In the genomic region with DNA sequence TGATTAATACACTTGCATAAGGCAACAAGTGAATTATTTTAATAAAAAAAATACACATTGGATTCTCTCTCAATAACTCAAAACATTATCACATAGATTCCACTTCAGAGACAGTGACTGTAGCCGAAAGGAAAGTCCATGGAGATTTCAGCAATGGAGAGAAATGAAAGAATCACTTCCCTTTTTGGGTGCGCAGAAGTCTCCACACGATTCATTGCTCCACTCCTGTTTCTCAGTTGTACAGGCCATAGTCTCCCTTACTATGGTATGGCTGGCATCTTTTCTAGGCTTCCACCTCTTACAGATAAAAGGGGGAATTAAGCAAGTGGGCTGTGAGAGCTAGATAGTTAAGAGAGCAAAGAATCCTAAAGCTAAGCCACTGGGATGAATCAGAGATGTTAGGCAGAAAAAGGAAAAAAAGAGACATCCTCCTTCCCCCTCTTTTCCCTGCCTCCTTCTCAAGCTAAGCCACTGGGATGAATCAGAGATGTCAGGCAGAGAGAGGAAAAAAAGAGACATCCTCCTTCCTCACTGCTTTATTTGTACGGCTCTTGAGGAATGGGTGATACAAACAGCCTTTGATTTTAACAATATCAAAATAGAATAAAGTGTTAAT, we compare ENCODE assay signal across 15 cellular contexts. TPM values are rescaled to one million over a fixed set of nuclear protein-coding genes. Genes with fewer than 3 reads are reported as not detected.
DNase-seq lines count a peak whose midpoint lies in the region; ATAC-seq and TF ChIP-seq lines count a peak whose summit lies in the region.
"Had no signal": no experiment of that assay in that cellular context is flagged by ENCODE, and none has a peak within 500 bp of the region (broad histone marks: within the 10 kb centered on the region; RNA-seq: fewer than 3 reads in every experiment).

No MANE protein-coding gene starts in this region.

- TF ChIP-seq CTCF in hepatocyte (IDR thresholded peaks at IDR 0.05; ENCODE audit: poor library complexity): no peak
- TF ChIP-seq CTCF in type B pancreatic cell (conservative IDR thresholded peaks at IDR 0.05): no peak

- no peaks in the 10 kb centered on the region for H3K4me1 Mint-ChIP-seq in type B pancreatic cell (ENCODE audit: unreplicated experiment)

- H3K4me3 ChIP-seq in hepatocyte: no peak overlapping the region
- H3K4me3 ChIP-seq: SJCRH30, stomach had no signal

- H4K20me1 ChIP-seq in hepatocyte (ENCODE audit: insufficient read depth, poor library complexity, severe bottlenecking): no peaks in the 10 kb centered on the region

- no peaks in the 10 kb centered on the region for H3K9me2 ChIP-seq in hepatocyte (replicated peaks; ENCODE audit: insufficient read depth)

- no peak overlapping the region for H2AFZ ChIP-seq in hepatocyte

- peaks cover 7% of the 10 kb centered on the region for H3K27me3 Mint-ChIP-seq in type B pancreatic cell

- 80% methylated on average over 4 of the region's 4 CpGs for WGBS in hepatocyte (ENCODE audit: low lambda C conversion rate, missing lambda C conversion rate)

- H3K36me3 Mint-ChIP-seq in type B pancreatic cell: no peaks in the 10 kb centered on the region

- no peaks in the 10 kb centered on the region for H3K9me3 ChIP-seq in hepatocyte (ENCODE audit: low read depth)
- H3K9me3 ChIP-seq: SJCRH30, stomach had no signal

- no peak overlapping the region for H3K4me3 Mint-ChIP-seq in type B pancreatic cell
- H3K4me3 Mint-ChIP-seq: activated CD8-positive, alpha-beta T cell treated with anti-CD3 and anti-CD28 coated beads, Interleukin-2, amount 10 ng/mL, durations not matched to agents 7 days and 5 days had no signal

- no peak overlapping the region for H3K27ac ChIP-seq in hepatocyte
- H3K27ac ChIP-seq: SJCRH30, stomach had no signal

- no peaks in the 10 kb centered on the region for H3K36me3 ChIP-seq in hepatocyte (replicated peaks; ENCODE audit: insufficient read depth, low read depth)
- H3K36me3 ChIP-seq: SJCRH30, stomach had no signal

- no peaks in the 10 kb centered on the region for H3K27me3 ChIP-seq in hepatocyte
- H3K27me3 ChIP-seq: SJCRH30, stomach had no signal

- no peaks in the 10 kb centered on the region for H3K4me1 ChIP-seq in hepatocyte (ENCODE audit: insufficient read depth)
- H3K4me1 ChIP-seq: stomach had no signal

- H3K27ac Mint-ChIP-seq in type B pancreatic cell: no peak overlapping the region
- H3K27ac Mint-ChIP-seq: activated CD8-positive, alpha-beta T cell treated with anti-CD3 and anti-CD28 coated beads, Interleukin-2, amount 10 ng/mL, durations not matched to agents 7 days and 5 days had no signal

- no peaks in the 10 kb centered on the region for H3K9me3 Mint-ChIP-seq in type B pancreatic cell

- no peaks in the 10 kb centered on the region for H3K79me2 ChIP-seq in hepatocyte

- DNase-seq in AG08395 (ENCODE audit: low spot score): peak; percentile 52
- DNase-seq in HCEC 1CT: peak; percentile 35
- peak; percentile 23 for DNase-seq in RPMI8226
- peak; percentile 22 for DNase-seq in hepatocyte (ENCODE audit: low spot score)
- DNase-seq in activated CD4-positive, CD25-positive, alpha-beta regulatory T cell treated with anti-CD3 and anti-CD28 coated beads, Interleukin-2, amount 50 U/mL, for 72 hours: no peak
- no peak for DNase-seq in type B pancreatic cell (ENCODE audit: extremely low spot score, unreplicated experiment)
- DNase-seq: activated CD8-positive, alpha-beta T cell treated with anti-CD3 and anti-CD28 coated beads, Interleukin-2, amount 10 ng/mL, durations not matched to agents 7 days and 5 days; aorta; NCI-H2029 treated with DMSO at 0.1 percent for 48 hours; NCI-H774; SJCRH30; stomach had no signal

- no peak overlapping the region for H3K4me2 ChIP-seq in hepatocyte

- ATAC-seq in GM18519 (IDR thresholded peaks at IDR 0.05; ENCODE audit: low FRiP score, unreplicated experiment) (no peak), HG03565 (IDR thresholded peaks at IDR 0.05; ENCODE audit: unreplicated experiment) (no peak)
- ATAC-seq: activated CD8-positive, alpha-beta T cell treated with anti-CD3 and anti-CD28 coated beads, Interleukin-2, amount 10 ng/mL, durations not matched to agents 7 days and 5 days; HCT116 had no signal

RNA-seq across cellular contexts. Expression of a gene that starts 16.3 kb away (rescaled TPM):
- total RNA-seq in hepatocyte (1.5 and 2.0 TPM in 2 replicates), type B pancreatic cell (ENCODE audit: low replicate concordance) (1.7 and 6.3 TPM in 2 replicates)
- 0.77 and 0.88 TPM in 2 replicates for polyA plus RNA-seq in hepatocyte

Comparison
In these comparisons a context has a peak if more than half of its experiments do, and no peak if none do; other contexts are left out.
1. DNase-seq: peak in AG08395 (single experiment), HCEC 1CT (single experiment), RPMI8226 (single experiment) and hepatocyte (single experiment); none in activated CD4-positive, CD25-positive, alpha-beta regulatory T cell treated with anti-CD3 and anti-CD28 coated beads, Interleukin-2, amount 50 U/mL, for 72 hours (single experiment) and type B pancreatic cell (single experiment).